In the genomic region with DNA sequence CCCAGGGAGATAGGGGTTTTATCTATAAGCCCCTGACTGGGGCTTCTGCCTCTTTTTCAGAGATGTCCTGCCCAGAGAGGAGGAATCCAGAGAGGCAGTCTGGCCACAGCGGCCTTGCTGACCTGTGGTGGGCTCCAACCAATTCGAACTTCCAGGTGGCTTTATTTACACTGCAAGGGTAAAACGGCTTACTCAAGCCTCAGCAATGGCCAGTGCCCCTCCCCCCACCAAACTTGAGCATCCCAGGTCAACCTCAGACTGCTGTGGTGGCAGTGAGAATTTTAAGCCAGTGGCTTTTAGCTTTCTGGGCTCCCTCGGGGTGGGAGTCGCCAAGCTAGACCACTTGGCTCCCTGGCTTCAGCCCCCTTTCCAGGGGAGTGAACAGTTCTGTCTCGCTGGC, we compare ENCODE assay signal across 27 cellular contexts.
"Had no signal": no experiment of that assay in that cellular context is flagged by ENCODE, and none has a peak within 500 bp of the region (broad histone marks: within the 10 kb centered on the region; RNA-seq: fewer than 3 reads in every experiment).

No MANE protein-coding gene starts in this region.

- H3K27me3 ChIP-seq: neural progenitor cell, ovary, right lobe of liver, sigmoid colon, stomach, thyroid gland, tibial nerve, upper lobe of left lung, vagina had no signal

- H3K4me3 ChIP-seq: neural progenitor cell, ovary, psoas muscle, right lobe of liver, sigmoid colon, stomach, thoracic aorta, thyroid gland, tibial nerve, upper lobe of left lung, vagina had no signal

- H3K27ac Mint-ChIP-seq: nephron; neural progenitor cell; progenitor cell of endocrine pancreas; stimulated activated effector memory CD8-positive, alpha-beta T cell treated with anti-CD3 and anti-CD28 coated beads, Interleukin-12 subunit alpha, Interleukin-12 subunit beta, amount 100 ng/mL, for 72 hours; stimulated activated naive B cell treated with anti-CD40 and anti-IgM and Interleukin-4, amounts not matched to agents 10 μg/mL and 1 μg/mL and 100 μg/mL, for 72 hours; stimulated activated naive CD8-positive, alpha-beta T cell treated with anti-CD3 and anti-CD28 coated beads, Interleukin-15, Interleukin-2, amounts not matched to agents 100 ng/mL and 50 ng/mL, for 24 hours had no signal

- H3K4me1 Mint-ChIP-seq: nephron; neural progenitor cell; stimulated activated effector memory CD8-positive, alpha-beta T cell treated with anti-CD3 and anti-CD28 coated beads, Interleukin-12 subunit alpha, Interleukin-12 subunit beta, amount 100 ng/mL, for 72 hours; stimulated activated naive B cell treated with anti-CD40 and anti-IgM and Interleukin-4, amounts not matched to agents 10 μg/mL and 1 μg/mL and 100 μg/mL, for 72 hours had no signal

- H3K27me3 Mint-ChIP-seq: progenitor cell of endocrine pancreas; stimulated activated naive B cell treated with anti-CD40 and anti-IgM and Interleukin-4, amounts not matched to agents 10 μg/mL and 1 μg/mL and 100 μg/mL, for 72 hours; stimulated activated naive CD8-positive, alpha-beta T cell treated with anti-CD3 and anti-CD28 coated beads, Interleukin-15, Interleukin-2, amounts not matched to agents 100 ng/mL and 50 ng/mL, for 24 hours had no signal

- H3K4me2 ChIP-seq: neural progenitor cell had no signal

- H2AFZ ChIP-seq: neural progenitor cell, parathyroid adenoma had no signal

- H3K4me3 Mint-ChIP-seq: nephron; neural progenitor cell; stimulated activated effector memory CD8-positive, alpha-beta T cell treated with anti-CD3 and anti-CD28 coated beads, Interleukin-12 subunit alpha, Interleukin-12 subunit beta, amount 100 ng/mL, for 72 hours; stimulated activated naive B cell treated with anti-CD40 and anti-IgM and Interleukin-4, amounts not matched to agents 10 μg/mL and 1 μg/mL and 100 μg/mL, for 72 hours; stimulated activated naive CD8-positive, alpha-beta T cell treated with anti-CD3 and anti-CD28 coated beads, Interleukin-15, Interleukin-2, amounts not matched to agents 100 ng/mL and 50 ng/mL, for 24 hours had no signal

- H3K36me3 Mint-ChIP-seq: neural progenitor cell; stimulated activated effector memory CD8-positive, alpha-beta T cell treated with anti-CD3 and anti-CD28 coated beads, Interleukin-12 subunit alpha, Interleukin-12 subunit beta, amount 100 ng/mL, for 72 hours; stimulated activated naive B cell treated with anti-CD40 and anti-IgM and Interleukin-4, amounts not matched to agents 10 μg/mL and 1 μg/mL and 100 μg/mL, for 72 hours had no signal

- H3K79me2 ChIP-seq: parathyroid adenoma had no signal

- H3K36me3 ChIP-seq: neural progenitor cell, ovary, right lobe of liver, sigmoid colon, stomach, thoracic aorta, thyroid gland, tibial nerve, upper lobe of left lung, vagina had no signal

- H3K9me3 ChIP-seq: ovary, psoas muscle, right lobe of liver, sigmoid colon, stomach, thoracic aorta, thyroid gland, upper lobe of left lung had no signal

- FAIRE-seq: small intestine, urothelium cell line had no signal

- H3K9me3 Mint-ChIP-seq: stimulated activated naive B cell treated with anti-CD40 and anti-IgM and Interleukin-4, amounts not matched to agents 10 μg/mL and 1 μg/mL and 100 μg/mL, for 72 hours; stimulated activated naive CD8-positive, alpha-beta T cell treated with anti-CD3 and anti-CD28 coated beads, Interleukin-15, Interleukin-2, amounts not matched to agents 100 ng/mL and 50 ng/mL, for 24 hours had no signal

- H3K27ac ChIP-seq: neural progenitor cell, ovary, parathyroid adenoma, psoas muscle, right lobe of liver, sigmoid colon, stomach, thoracic aorta, thyroid gland, tibial nerve, upper lobe of left lung, vagina had no signal

- H3K4me1 ChIP-seq: neural progenitor cell, parathyroid adenoma, psoas muscle, right lobe of liver, sigmoid colon, stomach, thyroid gland, tibial nerve, upper lobe of left lung, vagina had no signal

- H3K9ac ChIP-seq: neural progenitor cell, parathyroid adenoma had no signal

- ATAC-seq: psoas muscle; right cardiac atrium; right lobe of liver; stimulated activated effector memory CD8-positive, alpha-beta T cell treated with anti-CD3 and anti-CD28 coated beads, Interleukin-12 subunit alpha, Interleukin-12 subunit beta, amount 100 ng/mL, for 72 hours; stimulated activated naive B cell treated with anti-CD40 and anti-IgM and Interleukin-4, amounts not matched to agents 10 μg/mL and 1 μg/mL and 100 μg/mL, for 72 hours had no signal

- DNase-seq: occipital lobe; ovary; psoas muscle; right cardiac atrium; right lobe of liver; sigmoid colon; small intestine; stimulated activated CD4-positive, alpha-beta T cell treated with anti-CD3 and anti-CD28 coated beads, Interleukin-15, amount 100 ng/mL, for 24 hours; stimulated activated CD4-positive, alpha-beta T cell treated with anti-CD3 and anti-CD28 coated beads, Interleukin-2, amount 100 ng/mL, for 24 hours; stimulated activated CD4-positive, alpha-beta T cell treated with anti-CD3 and anti-CD28 coated beads, Interleukin-2, amount 100 ng/mL, for 48 hours; stimulated activated CD4-positive, alpha-beta T cell treated with anti-CD3 and anti-CD28 coated beads, Interleukin-4, amount 100 ng/mL, for 24 hours; stimulated activated naive B cell treated with anti-CD40 and anti-IgM and Interleukin-4, amounts not matched to agents 10 μg/mL and 1 μg/mL and 100 μg/mL, for 72 hours; stimulated activated naive CD4-positive, alpha-beta T cell treated with Interleukin-2 at 50 U/mL for 16 hours; stomach; thyroid gland; trophoblast cell; upper lobe of left lung had no signal
